ENCODE assay signal across 14 cellular contexts in genomic region chr2:237149425-237149824, GRCh38.
A peak's percentile ranks its signal among the peaks of the same experiment; 100 is the strongest.
DNase-seq lines count a peak whose midpoint lies in the region; ATAC-seq lines count a peak whose summit lies in the region.
"Had no signal": no experiment of that assay in that cellular context is flagged by ENCODE, and none has a peak within 500 bp of the region (broad histone marks: within the 10 kb centered on the region; RNA-seq: fewer than 3 reads in every experiment).

No MANE protein-coding gene starts in this region.

- H3K36me3 Mint-ChIP-seq in activated CD4-positive, alpha-beta T cell treated with anti-CD3 and anti-CD28 coated beads for 36 hours (ENCODE audit: low read depth), result peaks cover 4% of the 10 kb centered on the region
- H3K36me3 Mint-ChIP-seq in activated CD4-positive, alpha-beta T cell treated with anti-CD3 and anti-CD28 coated beads, Interleukin-2, amount 10 ng/mL, durations not matched to agents 7 days and 5 days (ENCODE audit: low read depth), result no peaks in the 10 kb centered on the region
- H3K36me3 Mint-ChIP-seq in activated naive CD8-positive, alpha-beta T cell, result peaks cover 10% of the 10 kb centered on the region
- no peaks in the 10 kb centered on the region for H3K36me3 Mint-ChIP-seq in stimulated activated effector memory CD8-positive, alpha-beta T cell treated with anti-CD3 and anti-CD28 coated beads, Interleukin-12 subunit alpha, Interleukin-12 subunit beta, amount 100 ng/mL, for 72 hours
- H3K36me3 Mint-ChIP-seq in T-helper 17 cell (ENCODE audit: low read depth), result peaks cover 8% of the 10 kb centered on the region

- peak; percentile 69 for DNase-seq in activated CD4-positive, alpha-beta T cell treated with anti-CD3 and anti-CD28 coated beads for 36 hours
- DNase-seq in activated CD4-positive, alpha-beta T cell treated with anti-CD3 and anti-CD28 coated beads, Interleukin-2, amount 10 ng/mL, durations not matched to agents 7 days and 5 days, result no peak
- DNase-seq in middle frontal gyrus (ENCODE audit: extremely low spot score, low spot score) (peak; percentile 8), pons (ENCODE audit: low spot score) (no peak), retina (no peak), T-helper 17 cell (no peak)
- DNase-seq in stimulated activated effector memory CD8-positive, alpha-beta T cell treated with anti-CD3 and anti-CD28 coated beads, Interleukin-12 subunit alpha, Interleukin-12 subunit beta, amount 100 ng/mL, for 72 hours (ENCODE audit: low spot score in 2 of 2), result peak in 1 of 2 donors; percentile 8
- DNase-seq: amniotic stem cell; DND-41; effector CD4-positive, alpha-beta T cell; heart right ventricle; NCI-H345 had no signal

- H3K4me3 Mint-ChIP-seq in activated CD4-positive, alpha-beta T cell treated with anti-CD3 and anti-CD28 coated beads for 36 hours, result peak overlapping the region; percentile 17
- H3K4me3 Mint-ChIP-seq in activated CD4-positive, alpha-beta T cell treated with anti-CD3 and anti-CD28 coated beads, Interleukin-2, amount 10 ng/mL, durations not matched to agents 7 days and 5 days, result no peak overlapping the region
- H3K4me3 Mint-ChIP-seq in activated naive CD8-positive, alpha-beta T cell, result peak overlapping the region; percentile 24
- H3K4me3 Mint-ChIP-seq in stimulated activated effector memory CD8-positive, alpha-beta T cell treated with anti-CD3 and anti-CD28 coated beads, Interleukin-12 subunit alpha, Interleukin-12 subunit beta, amount 100 ng/mL, for 72 hours, result no peak overlapping the region
- H3K4me3 Mint-ChIP-seq in T-helper 17 cell, result no peak overlapping the region

- peaks cover 8% of the 10 kb centered on the region for H3K9me3 ChIP-seq in T-helper 17 cell (ENCODE audit: control insufficient read depth, low read length, poor library complexity, severe bottlenecking)

- H3K27ac Mint-ChIP-seq in activated CD4-positive, alpha-beta T cell treated with anti-CD3 and anti-CD28 coated beads for 36 hours, result peak overlapping the region; percentile 71
- H3K27ac Mint-ChIP-seq in activated CD4-positive, alpha-beta T cell treated with anti-CD3 and anti-CD28 coated beads, Interleukin-2, amount 10 ng/mL, durations not matched to agents 7 days and 5 days, result no peak overlapping the region
- H3K27ac Mint-ChIP-seq in activated naive CD8-positive, alpha-beta T cell, result peak overlapping the region; percentile 79
- H3K27ac Mint-ChIP-seq in stimulated activated effector memory CD8-positive, alpha-beta T cell treated with anti-CD3 and anti-CD28 coated beads, Interleukin-12 subunit alpha, Interleukin-12 subunit beta, amount 100 ng/mL, for 72 hours, result no peak overlapping the region
- no peak overlapping the region for H3K27ac Mint-ChIP-seq in T-helper 17 cell
- H3K27ac Mint-ChIP-seq: progenitor cell of endocrine pancreas had no signal

- intact Hi-C loops in activated CD4-positive, alpha-beta T cell treated with anti-CD3 and anti-CD28 coated beads for 36 hours (cut with DNase I, micrococcal nuclease), result no loop called here

- H3K4me1 Mint-ChIP-seq in activated CD4-positive, alpha-beta T cell treated with anti-CD3 and anti-CD28 coated beads for 36 hours, result peaks cover 23% of the 10 kb centered on the region
- H3K4me1 Mint-ChIP-seq in activated CD4-positive, alpha-beta T cell treated with anti-CD3 and anti-CD28 coated beads, Interleukin-2, amount 10 ng/mL, durations not matched to agents 7 days and 5 days, result peaks cover 7% of the 10 kb centered on the region
- peaks cover 20% of the 10 kb centered on the region for H3K4me1 Mint-ChIP-seq in activated naive CD8-positive, alpha-beta T cell (ENCODE audit: low read depth)
- peaks cover 15% of the 10 kb centered on the region for H3K4me1 Mint-ChIP-seq in stimulated activated effector memory CD8-positive, alpha-beta T cell treated with anti-CD3 and anti-CD28 coated beads, Interleukin-12 subunit alpha, Interleukin-12 subunit beta, amount 100 ng/mL, for 72 hours
- H3K4me1 Mint-ChIP-seq in T-helper 17 cell, result no peaks in the 10 kb centered on the region

- peak; percentile 94 for ATAC-seq in activated CD4-positive, alpha-beta T cell treated with anti-CD3 and anti-CD28 coated beads for 36 hours
- ATAC-seq in stimulated activated effector memory CD8-positive, alpha-beta T cell treated with anti-CD3 and anti-CD28 coated beads, Interleukin-12 subunit alpha, Interleukin-12 subunit beta, amount 100 ng/mL, for 72 hours, result peak; percentile 98
- ATAC-seq in T-helper 17 cell, result no peak

- CTCF ChIA-PET in activated CD4-positive, alpha-beta T cell treated with anti-CD3 and anti-CD28 coated beads for 36 hours (lab: Charles Lee), result interaction anchor here (0.6 to 1.2 kb wide), 5 partner anchors 9 to 423 kb away, joined by 3 to 5 read pairs (median 3); no protein-coding TSS in a partner anchor
- CTCF ChIA-PET in activated CD4-positive, alpha-beta T cell treated with anti-CD3 and anti-CD28 coated beads, Interleukin-2, amount 10 ng/mL, durations not matched to agents 7 days and 5 days (lab: Charles Lee), result interaction anchor here (0.7 to 1.3 kb wide), 2 partner anchors 27 to 326 kb away, joined by 3 to 4 read pairs; no protein-coding TSS in a partner anchor

- POLR2A ChIA-PET in activated CD4-positive, alpha-beta T cell treated with anti-CD3 and anti-CD28 coated beads for 36 hours (lab: Charles Lee), result interaction anchor here (0.5 kb wide), 1 partner anchor 591 kb away, joined by 3 read pairs; no protein-coding TSS in a partner anchor
- POLR2A ChIA-PET in activated CD4-positive, alpha-beta T cell treated with anti-CD3 and anti-CD28 coated beads, Interleukin-2, amount 10 ng/mL, durations not matched to agents 7 days and 5 days (lab: Charles Lee), result no interaction called here

- peaks cover 22% of the 10 kb centered on the region for H3K9me3 Mint-ChIP-seq in activated CD4-positive, alpha-beta T cell treated with anti-CD3 and anti-CD28 coated beads for 36 hours (ENCODE audit: low read depth)
- peaks cover 22% of the 10 kb centered on the region for H3K9me3 Mint-ChIP-seq in activated CD4-positive, alpha-beta T cell treated with anti-CD3 and anti-CD28 coated beads, Interleukin-2, amount 10 ng/mL, durations not matched to agents 7 days and 5 days
- peaks cover 9% of the 10 kb centered on the region for H3K9me3 Mint-ChIP-seq in activated naive CD8-positive, alpha-beta T cell (ENCODE audit: low read depth)
- peaks cover 11% of the 10 kb centered on the region for H3K9me3 Mint-ChIP-seq in stimulated activated effector memory CD8-positive, alpha-beta T cell treated with anti-CD3 and anti-CD28 coated beads, Interleukin-12 subunit alpha, Interleukin-12 subunit beta, amount 100 ng/mL, for 72 hours

- peaks cover 4% of the 10 kb centered on the region for H3K27me3 Mint-ChIP-seq in activated CD4-positive, alpha-beta T cell treated with anti-CD3 and anti-CD28 coated beads for 36 hours
- H3K27me3 Mint-ChIP-seq in activated CD4-positive, alpha-beta T cell treated with anti-CD3 and anti-CD28 coated beads, Interleukin-2, amount 10 ng/mL, durations not matched to agents 7 days and 5 days, result peaks cover under 1% of the 10 kb centered on the region
- H3K27me3 Mint-ChIP-seq in activated naive CD8-positive, alpha-beta T cell, result no peaks in the 10 kb centered on the region
- H3K27me3 Mint-ChIP-seq in T-helper 17 cell, result peaks cover 13% of the 10 kb centered on the region

Comparison
In these comparisons a context has a peak if more than half of its experiments do, and no peak if none do; other contexts are left out.
1. DNase-seq: peak in activated CD4-positive, alpha-beta T cell treated with anti-CD3 and anti-CD28 coated beads for 36 hours (single experiment) and middle frontal gyrus (single experiment); none in activated CD4-positive, alpha-beta T cell treated with anti-CD3 and anti-CD28 coated beads, Interleukin-2, amount 10 ng/mL, durations not matched to agents 7 days and 5 days (single experiment), pons (single experiment), retina (single experiment) and T-helper 17 cell (0 of 3).
2. H3K27ac Mint-ChIP-seq: peak in activated CD4-positive, alpha-beta T cell treated with anti-CD3 and anti-CD28 coated beads for 36 hours (single experiment) and activated naive CD8-positive, alpha-beta T cell (single experiment); none in activated CD4-positive, alpha-beta T cell treated with anti-CD3 and anti-CD28 coated beads, Interleukin-2, amount 10 ng/mL, durations not matched to agents 7 days and 5 days (single experiment), stimulated activated effector memory CD8-positive, alpha-beta T cell treated with anti-CD3 and anti-CD28 coated beads, Interleukin-12 subunit alpha, Interleukin-12 subunit beta, amount 100 ng/mL, for 72 hours (single experiment) and T-helper 17 cell (single experiment).
3. H3K4me3 Mint-ChIP-seq: peak in activated CD4-positive, alpha-beta T cell treated with anti-CD3 and anti-CD28 coated beads for 36 hours (single experiment) and activated naive CD8-positive, alpha-beta T cell (single experiment); none in activated CD4-positive, alpha-beta T cell treated with anti-CD3 and anti-CD28 coated beads, Interleukin-2, amount 10 ng/mL, durations not matched to agents 7 days and 5 days (single experiment), stimulated activated effector memory CD8-positive, alpha-beta T cell treated with anti-CD3 and anti-CD28 coated beads, Interleukin-12 subunit alpha, Interleukin-12 subunit beta, amount 100 ng/mL, for 72 hours (single experiment) and T-helper 17 cell (single experiment).